ENCODE assay signal across 8 cellular contexts in genomic region chr3:50675179-50676030, GRCh38. TPM values are rescaled to one million over a fixed set of nuclear protein-coding genes. Genes with fewer than 3 reads are reported as not detected.
DNase-seq lines count a peak whose midpoint lies in the region; ATAC-seq and TF ChIP-seq lines count a peak whose summit lies in the region.

No MANE protein-coding gene starts in this region.

- no peak for TF ChIP-seq EP300 in suprapubic skin (IDR thresholded peaks at IDR 0.05)

- TF ChIP-seq CTCF in esophagus squamous epithelium (IDR thresholded peaks at IDR 0.05), result peak in 2 of 6 experiments; percentile 16 to 30
- peak in 1 of 2 donors; percentile 13 for TF ChIP-seq CTCF in suprapubic skin (IDR thresholded peaks at IDR 0.05)

- intact Hi-C loops in esophagus squamous epithelium (cut with DNase I), result no loop called here

- no peak for TF ChIP-seq POLR2A in esophagus squamous epithelium (IDR thresholded peaks at IDR 0.05)
- no peak for TF ChIP-seq POLR2A in suprapubic skin (IDR thresholded peaks at IDR 0.05)

- peak overlapping the region; percentile 33 for H3K27ac Mint-ChIP-seq in activated T-cell treated with anti-CD3 and anti-CD28 coated beads, Interleukin-2, amount 50 U/mL, for 24 hours

- H3K4me3 ChIP-seq in esophagus squamous epithelium (peak overlapping the region; percentile 32 to 73 (median 50)), neuron (ENCODE audit: low read length) (peak overlapping the region; percentile 55), suprapubic skin (peak overlapping the region; percentile 58)

- peaks cover 15% of the 10 kb centered on the region for H3K4me1 Mint-ChIP-seq in activated T-cell treated with anti-CD3 and anti-CD28 coated beads, Interleukin-2, amount 50 U/mL, for 24 hours (ENCODE audit: low read depth)

- H3K36me3 ChIP-seq in esophagus squamous epithelium (no peaks in the 10 kb centered on the region), neuron (ENCODE audit: insufficient read depth, low read length) (no peaks in the 10 kb centered on the region), suprapubic skin (no peaks in the 10 kb centered on the region)

- H3K9me3 Mint-ChIP-seq in activated T-cell treated with anti-CD3 and anti-CD28 coated beads, Interleukin-2, amount 50 U/mL, for 24 hours, result no peaks in the 10 kb centered on the region

- no peaks in the 10 kb centered on the region for H3K36me3 Mint-ChIP-seq in activated T-cell treated with anti-CD3 and anti-CD28 coated beads, Interleukin-2, amount 50 U/mL, for 24 hours (ENCODE audit: low read depth)

- peaks cover 49% of the 10 kb centered on the region for H3K27me3 Mint-ChIP-seq in activated T-cell treated with anti-CD3 and anti-CD28 coated beads, Interleukin-2, amount 50 U/mL, for 24 hours

- H2AFZ ChIP-seq in neuron (ENCODE audit: low read depth, low read length), result peak overlapping the region; percentile 73

- WGBS in esophagus squamous epithelium, 2 donors, result 10 to 19% methylated on average over 6 to 13 of the region's 65 CpGs
- 6% methylated on average over 21 of the region's 65 CpGs for WGBS in suprapubic skin

- H3K4me1 ChIP-seq in esophagus squamous epithelium (peaks cover 4 to 14% (median 9%) of the 10 kb centered on the region in 3 donors), neuron (ENCODE audit: insufficient read depth, low read length) (peaks cover 3% of the 10 kb centered on the region), suprapubic skin (peaks cover 8% of the 10 kb centered on the region)

- H3K27me3 ChIP-seq in esophagus squamous epithelium (peaks cover 6 to 87% (median 8%) of the 10 kb centered on the region in 4 donors), neuron (ENCODE audit: insufficient read depth, low read length) (peaks cover 58% of the 10 kb centered on the region), suprapubic skin (peaks cover 47% of the 10 kb centered on the region)

- DNase-seq in NCI-H2171 treated with DMSO at 0.1 percent for 48 hours (lab: John Stamatoyannopoulos, UW), result peak; percentile 33
- peak; percentile 78 for DNase-seq in activated T-cell treated with anti-CD3 and anti-CD28 coated beads, Interleukin-2, amount 50 U/mL, for 24 hours
- no peak for DNase-seq in esophagus squamous epithelium (lab: John Stamatoyannopoulos, UW)
- no peak for DNase-seq in suprapubic skin (ENCODE audit: low spot score in 2 of 2)
- DNase-seq in DMS79 treated with DMSO at 0.1 percent for 48 hours (lab: John Stamatoyannopoulos, UW), result no peak
- no peak for DNase-seq in HCEC 1CT

- H3K4me3 Mint-ChIP-seq in activated T-cell treated with anti-CD3 and anti-CD28 coated beads, Interleukin-2, amount 50 U/mL, for 24 hours, result peak overlapping the region; percentile 76

- H3K27ac ChIP-seq in esophagus squamous epithelium (peak overlapping the region in 2 of 4 donors; percentile 30 to 63), suprapubic skin (no peak overlapping the region)

- peak; percentile 31 for ATAC-seq in GM18511 (IDR thresholded peaks at IDR 0.05; ENCODE audit: unreplicated experiment)

- H3K9me3 ChIP-seq in esophagus squamous epithelium (no peaks in the 10 kb centered on the region), neuron (ENCODE audit: low read length) (no peaks in the 10 kb centered on the region), suprapubic skin (no peaks in the 10 kb centered on the region)

RNA-seq across cellular contexts. Expression of gene DOCK3, which starts 0.7 kb away (rescaled TPM):
- total RNA-seq in esophagus squamous epithelium (1 to 10 TPM in 3 of 4 donors, under 1 TPM in 1; 0.92 to 1.7 (median 1.4) TPM), suprapubic skin (1 to 10 TPM; 2.1 to 8.6 (median 2.9) TPM)

RNA-seq across cellular contexts. Expression of gene MAPKAPK3, which starts 58.5 kb away (rescaled TPM):
- total RNA-seq in esophagus squamous epithelium (10 to 100 TPM; 46.5 to 65.6 (median 52.3) TPM), suprapubic skin (100 to 1,000 TPM in 2 of 4 donors, 10 to 100 TPM in 2; 71.5 to 120 (median 99.4) TPM)

Comparison
In these comparisons a context has a peak if more than half of its experiments do, and no peak if none do; other contexts are left out.
1. DNase-seq: peak in NCI-H2171 treated with DMSO at 0.1 percent for 48 hours (single experiment) and activated T-cell treated with anti-CD3 and anti-CD28 coated beads, Interleukin-2, amount 50 U/mL, for 24 hours (single experiment); none in esophagus squamous epithelium (single experiment), suprapubic skin (0 of 2), DMS79 treated with DMSO at 0.1 percent for 48 hours (single experiment) and HCEC 1CT (single experiment).
2. Peak in every context shown above with its lines, with median percentiles within 50 percentile points of each other: H3K4me3 ChIP-seq.